Comparison of ENCODE assay signal across 8 cellular contexts in genomic region chr11:64165842-64166635, GRCh38. TPM values are rescaled to one million over a fixed set of nuclear protein-coding genes. Genes with fewer than 3 reads are reported as not detected.
DNase-seq lines count a peak whose midpoint lies in the region; ATAC-seq and TF ChIP-seq lines count a peak whose summit lies in the region.

Gene MACROD1 (minus strand): TSS chr11:64166113. CDS start chr11:64165994, 119 bp downstream.

- no peaks in the 10 kb centered on the region for H3K36me3 ChIP-seq in neural progenitor cell
- peaks cover 0 to 4% (median 0%) of the 10 kb centered on the region in 5 donors for H3K36me3 ChIP-seq in subcutaneous abdominal adipose tissue (ENCODE audit: control insufficient read depth in 5 of 5, insufficient read depth in 5 of 5, low read length in 5 of 5)

- H3K4me3 ChIP-seq in neural progenitor cell (peak within 1 kb of the TSS; percentile 60), subcutaneous abdominal adipose tissue (ENCODE audit: low read depth in 1 of 5, low read length in 5 of 5) (peak within 1 kb of the TSS; percentile 65 to 80 (median 74))

- no peaks in the 10 kb centered on the region for H4K20me1 ChIP-seq in neural progenitor cell (ENCODE audit: low read depth)

- peak within 1 kb of the TSS; percentile 99 for H3K4me2 ChIP-seq in neural progenitor cell

- DNase-seq in DMS114 treated with DMSO at 0.1 percent for 48 hours (lab: John Stamatoyannopoulos, UW; ENCODE audit: unreplicated experiment) (peak; percentile 61), LHCN-M2 (ENCODE audit: low read depth) (peak; percentile 90), activated gamma-delta T cell treated with Interleukin-2 at 50 U/mL for 16 hours (peak; percentile 62), foreskin keratinocyte (peak in 1 of 2 donors; percentile 74), neural progenitor cell (ENCODE audit: low spot score) (peak; percentile 80)

- no peak within 1 kb of the TSS for H3K27ac ChIP-seq in foreskin keratinocyte
- no peak within 1 kb of the TSS for H3K27ac ChIP-seq in neural progenitor cell
- H3K27ac ChIP-seq in subcutaneous abdominal adipose tissue (ENCODE audit: low read depth, low read length) = no peak within 1 kb of the TSS

- H3K4me3 Mint-ChIP-seq in neural progenitor cell = peak within 1 kb of the TSS; percentile 88

- peak; percentile 63 for TF ChIP-seq POLR2A in Raji (IDR thresholded peaks at IDR 0.05; ENCODE audit: insufficient read depth, low read depth, low read length)

- no peaks in the 10 kb centered on the region for H3K4me1 ChIP-seq in foreskin keratinocyte
- H3K4me1 ChIP-seq in neural progenitor cell = peaks cover 13% of the 10 kb centered on the region
- H3K4me1 ChIP-seq in subcutaneous abdominal adipose tissue (ENCODE audit: control insufficient read depth in 5 of 5, insufficient read depth in 5 of 5, low read length in 5 of 5) = peaks cover 3 to 24% (median 20%) of the 10 kb centered on the region in 5 donors

- no peaks in the 10 kb centered on the region for H3K36me3 Mint-ChIP-seq in neural progenitor cell

- no peaks in the 10 kb centered on the region for H3K79me2 ChIP-seq in neural progenitor cell (ENCODE audit: low read depth)

- H3K9me3 ChIP-seq in neural progenitor cell (ENCODE audit: low read depth) (no peaks in the 10 kb centered on the region), subcutaneous abdominal adipose tissue (ENCODE audit: control insufficient read depth in 5 of 5, low read length in 5 of 5) (no peaks in the 10 kb centered on the region)

- H3K9me3 Mint-ChIP-seq in neural progenitor cell = no peaks in the 10 kb centered on the region

- H2AFZ ChIP-seq in neural progenitor cell (replicated peaks) = peak within 1 kb of the TSS; percentile 40

- peaks cover 19% of the 10 kb centered on the region for H3K4me1 Mint-ChIP-seq in neural progenitor cell

- H3K27me3 Mint-ChIP-seq in neural progenitor cell (ENCODE audit: insufficient read depth, low read depth) = peaks cover 10% of the 10 kb centered on the region

- H3K9ac ChIP-seq in neural progenitor cell (no peak within 1 kb of the TSS), subcutaneous abdominal adipose tissue (ENCODE audit: low read length in 5 of 5) (peak within 1 kb of the TSS in 4 of 5 donors; percentile 63 to 81 (median 78))

- peak; percentile 73 for ATAC-seq in GM21825 (IDR thresholded peaks at IDR 0.05; ENCODE audit: unreplicated experiment)
- ATAC-seq in foreskin keratinocyte = peak; percentile 87

- H3K27ac Mint-ChIP-seq in neural progenitor cell = no peak within 1 kb of the TSS

- TF ChIP-seq CTCF in foreskin keratinocyte (conservative IDR thresholded peaks at IDR 0.05) = no peak
- TF ChIP-seq CTCF in neural progenitor cell (IDR thresholded peaks at IDR 0.05) = no peak

- H3K27me3 ChIP-seq in foreskin keratinocyte (no peaks in the 10 kb centered on the region), neural progenitor cell (peaks cover 13% of the 10 kb centered on the region), subcutaneous abdominal adipose tissue (ENCODE audit: control insufficient read depth in 5 of 5, insufficient read depth in 4 of 5, low read length in 5 of 5) (no peaks in the 10 kb centered on the region)

- peaks cover 15% of the 10 kb centered on the region for H3F3A ChIP-seq in neural progenitor cell (ENCODE audit: low read depth)

RNA-seq across cellular contexts. Expression of gene MACROD1, which starts in this region (rescaled TPM):
- total RNA-seq in LHCN-M2 (2014; rRNA removed) = 38.0 and 40.8 TPM in 2 replicates
- polyA plus RNA-seq in LHCN-M2 (2012) = 19.9 TPM
- total RNA-seq in foreskin keratinocyte = 8.9 and 10.0 TPM in 2 replicates
- polyA plus RNA-seq in foreskin keratinocyte = 11.7 and 13.2 TPM in 2 replicates
- total RNA-seq in neural progenitor cell (ENCODE audit: low replicate concordance) = 11.9 and 27.8 TPM in 2 replicates
